14 cellular contexts compared by ENCODE assay signal in the genomic region with DNA sequence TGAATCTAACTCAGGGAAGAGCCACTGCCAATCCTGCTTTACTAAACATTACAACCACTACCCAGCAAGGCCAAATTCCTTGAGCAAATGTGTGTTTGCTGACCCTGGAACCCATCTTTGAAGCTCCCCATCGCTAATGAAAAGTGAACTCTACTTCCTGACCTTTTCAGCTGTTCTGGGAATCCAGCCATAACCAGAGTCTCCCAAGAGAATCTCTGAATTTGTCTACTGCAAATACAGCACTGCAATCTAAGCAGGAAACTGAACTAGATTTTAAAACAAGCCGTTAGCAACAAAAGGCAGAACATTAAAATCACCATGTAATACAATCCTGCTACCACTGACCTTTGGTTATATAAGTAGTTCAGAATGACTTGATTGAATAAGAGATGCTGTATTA.
DNase-seq lines count a peak whose midpoint lies in the region; ATAC-seq, FAIRE-seq and TF ChIP-seq lines count a peak whose summit lies in the region.
"Had no signal": no experiment of that assay in that cellular context is flagged by ENCODE, and none has a peak within 500 bp of the region (broad histone marks: within the 10 kb centered on the region; RNA-seq: fewer than 3 reads in every experiment).

No MANE protein-coding gene starts in this region.

- peak; percentile 65 for FAIRE-seq in pancreas (lab: Jason Lieb, UNC)
- FAIRE-seq: K562 had no signal

- H3K4me3 ChIP-seq in BLaER1 treated with 17β-estradiol and CSF1 and Interleukin-3, amounts not matched to agents 10 nM and 100 nM, result no peak overlapping the region
- H3K4me3 ChIP-seq in foreskin fibroblast (ENCODE audit: low read depth in 1 of 2, low read length in 2 of 2) (no peak overlapping the region), pancreas (no peak overlapping the region), OCI-LY7 (ENCODE audit: low read depth, low read length, poor library complexity, severe bottlenecking) (no peak overlapping the region)
- H3K4me3 ChIP-seq: K562 had no signal

- H3K27ac Mint-ChIP-seq in activated CD4-positive, alpha-beta T cell treated with anti-CD3 and anti-CD28 coated beads, Interleukin-2, amount 10 ng/mL, durations not matched to agents 7 days and 5 days, result no peak overlapping the region
- H3K27ac Mint-ChIP-seq: activated B cell treated with CpG ODN at 0.5 μM for 24 hours, naive B cell had no signal

- no peak overlapping the region for H2AFZ ChIP-seq in OCI-LY7 (ENCODE audit: low read length)

- no peak overlapping the region for H3K9ac ChIP-seq in BLaER1 treated with 17β-estradiol and CSF1 and Interleukin-3, amounts not matched to agents 10 nM and 100 nM

- H3K4me1 Mint-ChIP-seq in activated CD4-positive, alpha-beta T cell treated with anti-CD3 and anti-CD28 coated beads, Interleukin-2, amount 10 ng/mL, durations not matched to agents 7 days and 5 days, result no peaks in the 10 kb centered on the region
- H3K4me1 Mint-ChIP-seq: activated B cell treated with CpG ODN at 0.5 μM for 24 hours had no signal

- TF ChIP-seq CTCF in foreskin fibroblast (IDR thresholded peaks at IDR 0.05; ENCODE audit: low read depth, low read length) (no peak), pancreas (IDR thresholded peaks at IDR 0.05) (no peak), OCI-LY7 (conservative IDR thresholded peaks at IDR 0.05; ENCODE audit: low read length) (no peak)

- H3K4me2 ChIP-seq in BLaER1 treated with 17β-estradiol and CSF1 and Interleukin-3, amounts not matched to agents 10 nM and 100 nM, result peak overlapping the region in 8 of 11 experiments; percentile 37 to 70 (median 56); a peak in 15 of 22 replicates
- no peak overlapping the region for H3K4me2 ChIP-seq in OCI-LY7 (ENCODE audit: low read length)

- no peaks in the 10 kb centered on the region for H3K79me2 ChIP-seq in OCI-LY7 (ENCODE audit: insufficient read depth, low read depth, low read length)

- peak; percentile 36 to 73 (median 68) for ATAC-seq in pancreas
- ATAC-seq: esophagus mucosa, K562 had no signal

- WGBS in pancreas, 2 donors, result 13 to 17% methylated on average over 2 of the region's 2 CpGs

- POLR2A ChIA-PET in activated CD4-positive, alpha-beta T cell treated with anti-CD3 and anti-CD28 coated beads, Interleukin-2, amount 10 ng/mL, durations not matched to agents 7 days and 5 days (lab: Charles Lee), result no interaction called here
- POLR2A ChIA-PET in OCI-LY7 (lab: Charles Lee), result no interaction called here

- CTCF ChIA-PET in activated CD4-positive, alpha-beta T cell treated with anti-CD3 and anti-CD28 coated beads, Interleukin-2, amount 10 ng/mL, durations not matched to agents 7 days and 5 days (lab: Charles Lee), result interaction anchor here (0.6 kb wide), 1 partner anchor 1264 kb away, joined by 4 read pairs; no protein-coding TSS in a partner anchor
- CTCF ChIA-PET in OCI-LY7 (lab: Charles Lee; ENCODE audit: unreplicated experiment), result no interaction called here

- no peak overlapping the region for H3K4me3 Mint-ChIP-seq in activated CD4-positive, alpha-beta T cell treated with anti-CD3 and anti-CD28 coated beads, Interleukin-2, amount 10 ng/mL, durations not matched to agents 7 days and 5 days
- H3K4me3 Mint-ChIP-seq: activated B cell treated with CpG ODN at 0.5 μM for 24 hours, naive B cell had no signal

- H3K9me3 ChIP-seq in BLaER1 treated with 17β-estradiol and CSF1 and Interleukin-3, amounts not matched to agents 10 nM and 100 nM (replicated peaks in 1 of 11), result peaks cover 2 to 15% (median 4%) of the 10 kb centered on the region in 11 experiments; a peak in 11 of 22 replicates
- H3K9me3 ChIP-seq in pancreas (no peaks in the 10 kb centered on the region), OCI-LY7 (ENCODE audit: low read length) (no peaks in the 10 kb centered on the region)

- intact Hi-C loops in pancreas (cut with DNase I), result no loop called here
- intact Hi-C loops in OCI-LY7 (cut with micrococcal nuclease; ENCODE audit: unreplicated experiment), result no loop called here

- no TSS peak for BruUV-seq in OCI-LY7 (replicated peaks; lab: Mats Ljungman, UMichigan)

- peak; percentile 35 for DNase-seq in RPMI7951 (ENCODE audit: low read depth)
- peak; percentile 36 to 70 for DNase-seq in foreskin fibroblast
- DNase-seq in pancreas, result peak in 1 of 6 donors; percentile 10
- no peak for DNase-seq in activated T-cell treated with anti-CD3 and anti-CD28 coated beads, Interleukin-2, amount 50 U/mL, for 48 hours
- DNase-seq in activated CD4-positive, alpha-beta T cell treated with anti-CD3 and anti-CD28 coated beads, Interleukin-2, amount 10 ng/mL, durations not matched to agents 7 days and 5 days, result no peak
- DNase-seq in OCI-LY7 (ENCODE audit: low spot score), result no peak
- DNase-seq in SIG-M5 treated with dmso at 0.1 percent for 504 hours (lab: John Stamatoyannopoulos, UW; ENCODE audit: unreplicated experiment), result no peak
- DNase-seq: activated B cell treated with CpG ODN at 0.5 μM for 24 hours; activated naive CD4-positive, alpha-beta T cell; DMS53; naive B cell had no signal

- H4K20me1 ChIP-seq in BLaER1 treated with 17β-estradiol and CSF1 and Interleukin-3, amounts not matched to agents 10 nM and 100 nM, result no peaks in the 10 kb centered on the region
- H4K20me1 ChIP-seq in OCI-LY7 (ENCODE audit: insufficient read depth, low read length), result no peaks in the 10 kb centered on the region

- peaks cover 14 to 65% (median 37%) of the 10 kb centered on the region in 10 experiments for H3K4me1 ChIP-seq in BLaER1 treated with 17β-estradiol and CSF1 and Interleukin-3, amounts not matched to agents 10 nM and 100 nM
- H3K4me1 ChIP-seq in pancreas (peaks cover 3 to 8% (median 6%) of the 10 kb centered on the region in 3 donors), OCI-LY7 (ENCODE audit: insufficient read depth, low read length, poor library complexity, severe bottlenecking) (no peaks in the 10 kb centered on the region)

- no peaks in the 10 kb centered on the region for H3K36me3 Mint-ChIP-seq in activated CD4-positive, alpha-beta T cell treated with anti-CD3 and anti-CD28 coated beads, Interleukin-2, amount 10 ng/mL, durations not matched to agents 7 days and 5 days (ENCODE audit: low read depth)
- H3K36me3 Mint-ChIP-seq: naive B cell had no signal

- no peaks in the 10 kb centered on the region for H3K9me2 ChIP-seq in OCI-LY7 (ENCODE audit: insufficient read depth, low read length)

- H3K9me3 Mint-ChIP-seq in activated CD4-positive, alpha-beta T cell treated with anti-CD3 and anti-CD28 coated beads, Interleukin-2, amount 10 ng/mL, durations not matched to agents 7 days and 5 days, result no peaks in the 10 kb centered on the region
- H3K9me3 Mint-ChIP-seq: activated B cell treated with CpG ODN at 0.5 μM for 24 hours had no signal

- H3K27me3 ChIP-seq in BLaER1 treated with 17β-estradiol and CSF1 and Interleukin-3, amounts not matched to agents 10 nM and 100 nM, result no peaks in the 10 kb centered on the region
- H3K27me3 ChIP-seq in pancreas, result no peaks in the 10 kb centered on the region

- H3K27ac ChIP-seq in BLaER1 treated with 17β-estradiol and CSF1 and Interleukin-3, amounts not matched to agents 10 nM and 100 nM, result peak overlapping the region in 2 of 11 experiments; percentile 3 to 23; a peak in 1 of 22 replicates
- H3K27ac ChIP-seq in pancreas (no peak overlapping the region), OCI-LY7 (ENCODE audit: low read depth, low read length, poor library complexity, severe bottlenecking) (no peak overlapping the region)

- H3K27me3 Mint-ChIP-seq in activated CD4-positive, alpha-beta T cell treated with anti-CD3 and anti-CD28 coated beads, Interleukin-2, amount 10 ng/mL, durations not matched to agents 7 days and 5 days, result no peaks in the 10 kb centered on the region
- H3K27me3 Mint-ChIP-seq: naive B cell had no signal

- H3K36me3 ChIP-seq in BLaER1 treated with 17β-estradiol and CSF1 and Interleukin-3, amounts not matched to agents 10 nM and 100 nM, result 0 out of 22 replicates have a peak, but pooled peaks cover 0 to 3% (median 0%) of the 10 kb centered on the region in 11 experiments
- no peaks in the 10 kb centered on the region for H3K36me3 ChIP-seq in pancreas
- H3K36me3 ChIP-seq in OCI-LY7 (ENCODE audit: insufficient read depth, low read length), result no peaks in the 10 kb centered on the region

Comparison
In these comparisons a context has a peak if more than half of its experiments do, and no peak if none do; other contexts are left out.
1. DNase-seq: peak in RPMI7951 (single experiment) and foreskin fibroblast (2 of 2); none in activated T-cell treated with anti-CD3 and anti-CD28 coated beads, Interleukin-2, amount 50 U/mL, for 48 hours (0 of 2), activated CD4-positive, alpha-beta T cell treated with anti-CD3 and anti-CD28 coated beads, Interleukin-2, amount 10 ng/mL, durations not matched to agents 7 days and 5 days (single experiment), OCI-LY7 (single experiment) and SIG-M5 treated with dmso at 0.1 percent for 504 hours (single experiment).